23 cellular contexts compared by ENCODE assay signal in genomic region chr1:21355956-21356355, GRCh38.
A peak's percentile ranks its signal among the peaks of the same experiment; 100 is the strongest.
DNase-seq lines count a peak whose midpoint lies in the region; ATAC-seq, FAIRE-seq and TF ChIP-seq lines count a peak whose summit lies in the region.
"Had no signal": no experiment of that assay in that cellular context is flagged by ENCODE, and none has a peak within 500 bp of the region (broad histone marks: within the 10 kb centered on the region; RNA-seq: fewer than 3 reads in every experiment).

No MANE protein-coding gene starts in this region.

- H3K27ac Mint-ChIP-seq in activated naive CD4-positive, alpha-beta T cell treated with anti-CD3 and anti-CD28 coated beads for 36 hours: no peak overlapping the region
- H3K27ac Mint-ChIP-seq in activated naive CD4-positive, alpha-beta T cell treated with anti-CD3 and anti-CD28 coated beads, Interleukin-2, amount 10 ng/mL, durations not matched to agents 7 days and 5 days: no peak overlapping the region
- H3K27ac Mint-ChIP-seq in stimulated activated memory B cell treated with anti-CD40 and anti-IgM and Interleukin-4, amounts not matched to agents 10 μg/mL and 1 μg/mL and 100 μg/mL, for 72 hours: peak overlapping the region; percentile 51
- H3K27ac Mint-ChIP-seq: CD14-positive monocyte; GM23338; nephron; stimulated activated naive CD8-positive, alpha-beta T cell treated with anti-CD3 and anti-CD28 coated beads, Interleukin-15, Interleukin-2, amounts not matched to agents 100 ng/mL and 50 ng/mL, for 24 hours; T-helper 2 cell treated with Interferon-gamma antibody and Interleukin-4, amounts not matched to agents 5 μg/mL and 100 μg/mL, for 36 hours had no signal

- WGBS in K562 (ENCODE audit: insufficient coverage, low coverage, missing lambda C conversion rate): 41% methylated on average over 6 of the region's 6 CpGs

- ATAC-seq in K562 (no peak; the same call in 2 of the 3 replicates), GM18517 (IDR thresholded peaks at IDR 0.05; ENCODE audit: unreplicated experiment) (no peak)
- ATAC-seq in stimulated activated memory B cell treated with anti-CD40 and anti-IgM and Interleukin-4, amounts not matched to agents 10 μg/mL and 1 μg/mL and 100 μg/mL, for 72 hours: no peak
- ATAC-seq: GM23338, sciatic nerve had no signal

- no peak for TF ChIP-seq POLR2A in K562 (conservative IDR thresholded peaks at IDR 0.05)

- CTCF ChIA-PET in activated naive CD4-positive, alpha-beta T cell treated with anti-CD3 and anti-CD28 coated beads for 36 hours (lab: Charles Lee): interaction anchor here (1.2 to 3.3 kb wide), 5 partner anchors 13 to 111 kb away, joined by 3 to 13 read pairs (median 5); no protein-coding TSS in a partner anchor
- CTCF ChIA-PET in activated naive CD4-positive, alpha-beta T cell treated with anti-CD3 and anti-CD28 coated beads, Interleukin-2, amount 10 ng/mL, durations not matched to agents 7 days and 5 days (lab: Charles Lee): interaction anchor here (0.6 to 2.4 kb wide), 2 partner anchors 13 to 123 kb away, joined by 3 to 12 read pairs; no protein-coding TSS in a partner anchor
- CTCF ChIA-PET in K562 (lab: Yijun Ruan, JAX; ENCODE audit: low intra/inter-chr PET ratio): no interaction called here

- no peak for TF ChIP-seq EP300 in K562 (IDR thresholded peaks at IDR 0.05; ENCODE audit: low read length)

- H3K36me3 ChIP-seq in K562 (ENCODE audit: control insufficient read depth, insufficient read depth, low read length) (no peaks in the 10 kb centered on the region), left ventricle myocardium inferior (no peaks in the 10 kb centered on the region)
- H3K36me3 ChIP-seq: transverse colon, WERI-Rb-1 had no signal

- H3K4me3 ChIP-seq in K562 (no peak overlapping the region), left ventricle myocardium inferior (no peak overlapping the region)
- H3K4me3 ChIP-seq: GM23338, transverse colon had no signal

- H2AFZ ChIP-seq in K562 (ENCODE audit: low read depth, low read length): no peak overlapping the region
- H2AFZ ChIP-seq: GM23338 had no signal

- no TSS peak for BruUV-seq in K562 (replicated peaks; lab: Mats Ljungman, UMichigan)

- in situ Hi-C loops in K562 (cut with MboI): no loop called here

- H3K4me3 Mint-ChIP-seq in activated naive CD4-positive, alpha-beta T cell treated with anti-CD3 and anti-CD28 coated beads for 36 hours: no peak overlapping the region
- H3K4me3 Mint-ChIP-seq in activated naive CD4-positive, alpha-beta T cell treated with anti-CD3 and anti-CD28 coated beads, Interleukin-2, amount 10 ng/mL, durations not matched to agents 7 days and 5 days: no peak overlapping the region
- H3K4me3 Mint-ChIP-seq in stimulated activated memory B cell treated with anti-CD40 and anti-IgM and Interleukin-4, amounts not matched to agents 10 μg/mL and 1 μg/mL and 100 μg/mL, for 72 hours: no peak overlapping the region
- H3K4me3 Mint-ChIP-seq: CD14-positive monocyte; GM23338; nephron; stimulated activated naive CD8-positive, alpha-beta T cell treated with anti-CD3 and anti-CD28 coated beads, Interleukin-15, Interleukin-2, amounts not matched to agents 100 ng/mL and 50 ng/mL, for 24 hours; T-helper 2 cell treated with Interferon-gamma antibody and Interleukin-4, amounts not matched to agents 5 μg/mL and 100 μg/mL, for 36 hours had no signal

- no peak for TF ChIP-seq RAD21 in K562 (CRISPR knock-in tag; conservative IDR thresholded peaks at IDR 0.05 in 1 of 2, IDR thresholded peaks at IDR 0.05 in 1 of 2)

- H3K4me2 ChIP-seq in K562 (ENCODE audit: insufficient read depth, low read length): no peak overlapping the region
- H3K4me2 ChIP-seq: GM23338, KMS-11, SK-N-SH had no signal

- peaks cover 9% of the 10 kb centered on the region for H3K4me1 Mint-ChIP-seq in activated naive CD4-positive, alpha-beta T cell treated with anti-CD3 and anti-CD28 coated beads for 36 hours (ENCODE audit: low read depth)
- H3K4me1 Mint-ChIP-seq in activated naive CD4-positive, alpha-beta T cell treated with anti-CD3 and anti-CD28 coated beads, Interleukin-2, amount 10 ng/mL, durations not matched to agents 7 days and 5 days: no peaks in the 10 kb centered on the region
- peaks cover 6% of the 10 kb centered on the region for H3K4me1 Mint-ChIP-seq in stimulated activated memory B cell treated with anti-CD40 and anti-IgM and Interleukin-4, amounts not matched to agents 10 μg/mL and 1 μg/mL and 100 μg/mL, for 72 hours
- H3K4me1 Mint-ChIP-seq: CD14-positive monocyte, GM23338, nephron had no signal

- POLR2A ChIA-PET in K562 (lab: Yijun Ruan, JAX): no interaction called here

- peaks cover 13 to 14% of the 10 kb centered on the region in 2 experiments; a peak in 4 of 5 replicates for H3K4me1 ChIP-seq in K562 (replicated peaks in 1 of 2; ENCODE audit: control insufficient read depth in 2 of 2, insufficient read depth in 2 of 2, low read length in 2 of 2)
- no peaks in the 10 kb centered on the region for H3K4me1 ChIP-seq in left ventricle myocardium inferior
- H3K4me1 ChIP-seq: transverse colon had no signal

- H3K79me2 ChIP-seq in K562 (ENCODE audit: control insufficient read depth, insufficient read depth, low read length): no peaks in the 10 kb centered on the region

- no peaks in the 10 kb centered on the region for H3K9me3 ChIP-seq in K562 (replicated peaks; ENCODE audit: control insufficient read depth, insufficient read depth, low read depth, low read length)
- H3K9me3 ChIP-seq in left ventricle myocardium inferior (replicated peaks): no peaks in the 10 kb centered on the region
- H3K9me3 ChIP-seq: SK-N-SH, transverse colon had no signal

- TF ChIP-seq CTCF in K562 (IDR thresholded peaks at IDR 0.05 in 2 of 3, conservative IDR thresholded peaks at IDR 0.05 in 1 of 3; ENCODE audit: insufficient read depth in 2 of 3, low read depth in 1 of 3, low read length in 3 of 3): no peak
- TF ChIP-seq CTCF in left ventricle myocardium inferior (IDR thresholded peaks at IDR 0.05; ENCODE audit: borderline replicate concordance): no peak

- H3K27me3 ChIP-seq in K562 (ENCODE audit: control insufficient read depth in 2 of 2, insufficient read depth in 2 of 2, low read length in 2 of 2): peaks cover 3 to 8% of the 10 kb centered on the region in 2 experiments; a peak in 3 of 5 replicates
- H3K27me3 ChIP-seq in left ventricle myocardium inferior (ENCODE audit: low read depth): no peaks in the 10 kb centered on the region
- H3K27me3 ChIP-seq: transverse colon had no signal

- intact Hi-C loops in activated naive CD4-positive, alpha-beta T cell treated with anti-CD3 and anti-CD28 coated beads for 36 hours (cut with micrococcal nuclease): no loop called here
- intact Hi-C loops in K562 (cut with micrococcal nuclease): no loop called here
- intact Hi-C loops in left ventricle myocardium inferior (cut with micrococcal nuclease): no loop called here

- H3K36me3 Mint-ChIP-seq in activated naive CD4-positive, alpha-beta T cell treated with anti-CD3 and anti-CD28 coated beads for 36 hours (ENCODE audit: low read depth): no peaks in the 10 kb centered on the region
- H3K36me3 Mint-ChIP-seq in activated naive CD4-positive, alpha-beta T cell treated with anti-CD3 and anti-CD28 coated beads, Interleukin-2, amount 10 ng/mL, durations not matched to agents 7 days and 5 days: no peaks in the 10 kb centered on the region
- H3K36me3 Mint-ChIP-seq in stimulated activated memory B cell treated with anti-CD40 and anti-IgM and Interleukin-4, amounts not matched to agents 10 μg/mL and 1 μg/mL and 100 μg/mL, for 72 hours: no peaks in the 10 kb centered on the region
- H3K36me3 Mint-ChIP-seq: CD14-positive monocyte had no signal

- no peaks in the 10 kb centered on the region for H4K20me1 ChIP-seq in K562 (replicated peaks; ENCODE audit: control insufficient read depth, insufficient read depth, low read length)

- DNase-seq in activated naive CD4-positive, alpha-beta T cell treated with anti-CD3 and anti-CD28 coated beads for 36 hours: peak; percentile 61
- no peak for DNase-seq in activated naive CD4-positive, alpha-beta T cell treated with anti-CD3 and anti-CD28 coated beads, Interleukin-2, amount 10 ng/mL, durations not matched to agents 7 days and 5 days
- peak; percentile 19 for DNase-seq in NCI-H69 (lab: John Stamatoyannopoulos, UW)
- DNase-seq in K562 (ENCODE audit: extremely low read depth in 1 of 4, low spot score in 3 of 4): no peak
- no peak for DNase-seq in NCI-H1694 (lab: John Stamatoyannopoulos, UW)
- DNase-seq in left ventricle myocardium inferior: no peak
- DNase-seq: activated gamma-delta T cell treated with Interleukin-2 at 50 U/mL for 16 hours, DMS 273 treated with DMSO at 0.1 percent for 48 hours, NCI-H2081, NCI-H446 treated with DMSO at 0.1 percent for 48 hours, RPMI8226, SK-N-SH, transverse colon, WERI-Rb-1 had no signal

- no peaks in the 10 kb centered on the region for H3K9me3 Mint-ChIP-seq in activated naive CD4-positive, alpha-beta T cell treated with anti-CD3 and anti-CD28 coated beads for 36 hours
- no peaks in the 10 kb centered on the region for H3K9me3 Mint-ChIP-seq in activated naive CD4-positive, alpha-beta T cell treated with anti-CD3 and anti-CD28 coated beads, Interleukin-2, amount 10 ng/mL, durations not matched to agents 7 days and 5 days
- H3K9me3 Mint-ChIP-seq in stimulated activated memory B cell treated with anti-CD40 and anti-IgM and Interleukin-4, amounts not matched to agents 10 μg/mL and 1 μg/mL and 100 μg/mL, for 72 hours: no peaks in the 10 kb centered on the region
- H3K9me3 Mint-ChIP-seq: GM23338; nephron; stimulated activated naive CD8-positive, alpha-beta T cell treated with anti-CD3 and anti-CD28 coated beads, Interleukin-15, Interleukin-2, amounts not matched to agents 100 ng/mL and 50 ng/mL, for 24 hours; T-helper 2 cell treated with Interferon-gamma antibody and Interleukin-4, amounts not matched to agents 5 μg/mL and 100 μg/mL, for 36 hours had no signal

- no peaks in the 10 kb centered on the region for H3K9me1 ChIP-seq in K562 (ENCODE audit: control insufficient read depth, insufficient read depth, low read length)

- FAIRE-seq in K562 (lab: Jason Lieb, UNC): no peak

- no peaks in the 10 kb centered on the region for H3K27me3 Mint-ChIP-seq in activated naive CD4-positive, alpha-beta T cell treated with anti-CD3 and anti-CD28 coated beads for 36 hours (ENCODE audit: low read depth)
- peaks cover 29% of the 10 kb centered on the region for H3K27me3 Mint-ChIP-seq in activated naive CD4-positive, alpha-beta T cell treated with anti-CD3 and anti-CD28 coated beads, Interleukin-2, amount 10 ng/mL, durations not matched to agents 7 days and 5 days
- H3K27me3 Mint-ChIP-seq in stimulated activated memory B cell treated with anti-CD40 and anti-IgM and Interleukin-4, amounts not matched to agents 10 μg/mL and 1 μg/mL and 100 μg/mL, for 72 hours: no peaks in the 10 kb centered on the region
- H3K27me3 Mint-ChIP-seq: stimulated activated naive CD8-positive, alpha-beta T cell treated with anti-CD3 and anti-CD28 coated beads, Interleukin-15, Interleukin-2, amounts not matched to agents 100 ng/mL and 50 ng/mL, for 24 hours had no signal

- H3K27ac ChIP-seq in K562 (ENCODE audit: extremely low read depth, low read depth, low read length) (no peak overlapping the region), left ventricle myocardium inferior (replicated peaks) (no peak overlapping the region)
- H3K27ac ChIP-seq: KMS-11, transverse colon, WERI-Rb-1 had no signal

- peak overlapping the region in 1 of 2 experiments; percentile 50; a peak in 1 of 4 replicates for H3K9ac ChIP-seq in K562 (ENCODE audit: insufficient read depth in 1 of 2, low read depth in 2 of 2, low read length in 2 of 2)
- H3K9ac ChIP-seq: KMS-11, SK-N-SH had no signal

Comparison
In these comparisons a context has a peak if more than half of its experiments do, and no peak if none do; other contexts are left out.
1. DNase-seq: peak in activated naive CD4-positive, alpha-beta T cell treated with anti-CD3 and anti-CD28 coated beads for 36 hours (single experiment) and NCI-H69 (single experiment); none in activated naive CD4-positive, alpha-beta T cell treated with anti-CD3 and anti-CD28 coated beads, Interleukin-2, amount 10 ng/mL, durations not matched to agents 7 days and 5 days (single experiment), K562 (0 of 4), NCI-H1694 (single experiment) and left ventricle myocardium inferior (single experiment).